ENCODE assay signal across 2 cellular contexts in the genomic region with DNA sequence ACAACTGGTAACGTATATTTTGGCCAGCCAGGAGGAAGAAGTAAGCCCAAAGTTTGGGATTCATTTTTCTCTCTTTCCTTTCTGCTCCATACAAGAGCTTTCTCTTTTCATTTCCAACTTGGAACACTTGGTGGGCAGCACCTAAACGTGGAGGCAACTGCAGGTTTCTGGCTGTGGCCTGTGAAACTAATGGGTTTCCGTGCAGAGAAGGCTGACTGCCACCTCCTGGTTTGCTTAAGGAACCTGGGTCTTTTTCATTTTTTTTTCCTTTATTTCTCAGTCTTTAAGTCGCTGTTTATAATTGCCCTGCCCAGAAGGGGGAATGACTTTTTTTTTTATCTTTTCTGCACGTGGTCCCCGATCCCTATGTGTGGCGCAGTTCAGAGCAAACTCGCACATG.
TF ChIP-seq lines count a peak whose summit lies in the region.

No MANE protein-coding gene starts in this region.

TF ChIP-seq in GM23338, 12 proteins besides CTCF, POLR2A, EP300 and RAD21:
- TF ChIP-seq JUNB (IDR thresholded peaks at IDR 0.05; ENCODE audit: unreplicated experiment): no peak
- TF ChIP-seq, protein P1, sequence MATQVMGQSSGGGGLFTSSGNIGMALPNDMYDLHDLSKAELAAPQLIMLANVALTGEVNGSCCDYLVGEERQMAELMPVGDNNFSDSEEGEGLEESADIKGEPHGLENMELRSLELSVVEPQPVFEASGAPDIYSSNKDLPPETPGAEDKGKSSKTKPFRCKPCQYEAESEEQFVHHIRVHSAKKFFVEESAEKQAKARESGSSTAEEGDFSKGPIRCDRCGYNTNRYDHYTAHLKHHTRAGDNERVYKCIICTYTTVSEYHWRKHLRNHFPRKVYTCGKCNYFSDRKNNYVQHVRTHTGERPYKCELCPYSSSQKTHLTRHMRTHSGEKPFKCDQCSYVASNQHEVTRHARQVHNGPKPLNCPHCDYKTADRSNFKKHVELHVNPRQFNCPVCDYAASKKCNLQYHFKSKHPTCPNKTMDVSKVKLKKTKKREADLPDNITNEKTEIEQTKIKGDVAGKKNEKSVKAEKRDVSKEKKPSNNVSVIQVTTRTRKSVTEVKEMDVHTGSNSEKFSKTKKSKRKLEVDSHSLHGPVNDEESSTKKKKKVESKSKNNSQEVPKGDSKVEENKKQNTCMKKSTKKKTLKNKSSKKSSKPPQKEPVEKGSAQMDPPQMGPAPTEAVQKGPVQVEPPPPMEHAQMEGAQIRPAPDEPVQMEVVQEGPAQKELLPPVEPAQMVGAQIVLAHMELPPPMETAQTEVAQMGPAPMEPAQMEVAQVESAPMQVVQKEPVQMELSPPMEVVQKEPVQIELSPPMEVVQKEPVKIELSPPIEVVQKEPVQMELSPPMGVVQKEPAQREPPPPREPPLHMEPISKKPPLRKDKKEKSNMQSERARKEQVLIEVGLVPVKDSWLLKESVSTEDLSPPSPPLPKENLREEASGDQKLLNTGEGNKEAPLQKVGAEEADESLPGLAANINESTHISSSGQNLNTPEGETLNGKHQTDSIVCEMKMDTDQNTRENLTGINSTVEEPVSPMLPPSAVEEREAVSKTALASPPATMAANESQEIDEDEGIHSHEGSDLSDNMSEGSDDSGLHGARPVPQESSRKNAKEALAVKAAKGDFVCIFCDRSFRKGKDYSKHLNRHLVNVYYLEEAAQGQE (IDR thresholded peaks at IDR 0.05; ENCODE audit: unreplicated experiment): no peak
- TF ChIP-seq, protein P2, sequence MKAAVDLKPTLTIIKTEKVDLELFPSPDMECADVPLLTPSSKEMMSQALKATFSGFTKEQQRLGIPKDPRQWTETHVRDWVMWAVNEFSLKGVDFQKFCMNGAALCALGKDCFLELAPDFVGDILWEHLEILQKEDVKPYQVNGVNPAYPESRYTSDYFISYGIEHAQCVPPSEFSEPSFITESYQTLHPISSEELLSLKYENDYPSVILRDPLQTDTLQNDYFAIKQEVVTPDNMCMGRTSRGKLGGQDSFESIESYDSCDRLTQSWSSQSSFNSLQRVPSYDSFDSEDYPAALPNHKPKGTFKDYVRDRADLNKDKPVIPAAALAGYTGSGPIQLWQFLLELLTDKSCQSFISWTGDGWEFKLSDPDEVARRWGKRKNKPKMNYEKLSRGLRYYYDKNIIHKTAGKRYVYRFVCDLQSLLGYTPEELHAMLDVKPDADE (IDR thresholded peaks at IDR 0.05): no peak
- no peak for TF ChIP-seq STAT1 (IDR thresholded peaks at IDR 0.05; ENCODE audit: unreplicated experiment)
- no peak for TF ChIP-seq EZH2 (IDR thresholded peaks at IDR 0.05; ENCODE audit: low read depth, unreplicated experiment)
- TF ChIP-seq, protein P3, sequence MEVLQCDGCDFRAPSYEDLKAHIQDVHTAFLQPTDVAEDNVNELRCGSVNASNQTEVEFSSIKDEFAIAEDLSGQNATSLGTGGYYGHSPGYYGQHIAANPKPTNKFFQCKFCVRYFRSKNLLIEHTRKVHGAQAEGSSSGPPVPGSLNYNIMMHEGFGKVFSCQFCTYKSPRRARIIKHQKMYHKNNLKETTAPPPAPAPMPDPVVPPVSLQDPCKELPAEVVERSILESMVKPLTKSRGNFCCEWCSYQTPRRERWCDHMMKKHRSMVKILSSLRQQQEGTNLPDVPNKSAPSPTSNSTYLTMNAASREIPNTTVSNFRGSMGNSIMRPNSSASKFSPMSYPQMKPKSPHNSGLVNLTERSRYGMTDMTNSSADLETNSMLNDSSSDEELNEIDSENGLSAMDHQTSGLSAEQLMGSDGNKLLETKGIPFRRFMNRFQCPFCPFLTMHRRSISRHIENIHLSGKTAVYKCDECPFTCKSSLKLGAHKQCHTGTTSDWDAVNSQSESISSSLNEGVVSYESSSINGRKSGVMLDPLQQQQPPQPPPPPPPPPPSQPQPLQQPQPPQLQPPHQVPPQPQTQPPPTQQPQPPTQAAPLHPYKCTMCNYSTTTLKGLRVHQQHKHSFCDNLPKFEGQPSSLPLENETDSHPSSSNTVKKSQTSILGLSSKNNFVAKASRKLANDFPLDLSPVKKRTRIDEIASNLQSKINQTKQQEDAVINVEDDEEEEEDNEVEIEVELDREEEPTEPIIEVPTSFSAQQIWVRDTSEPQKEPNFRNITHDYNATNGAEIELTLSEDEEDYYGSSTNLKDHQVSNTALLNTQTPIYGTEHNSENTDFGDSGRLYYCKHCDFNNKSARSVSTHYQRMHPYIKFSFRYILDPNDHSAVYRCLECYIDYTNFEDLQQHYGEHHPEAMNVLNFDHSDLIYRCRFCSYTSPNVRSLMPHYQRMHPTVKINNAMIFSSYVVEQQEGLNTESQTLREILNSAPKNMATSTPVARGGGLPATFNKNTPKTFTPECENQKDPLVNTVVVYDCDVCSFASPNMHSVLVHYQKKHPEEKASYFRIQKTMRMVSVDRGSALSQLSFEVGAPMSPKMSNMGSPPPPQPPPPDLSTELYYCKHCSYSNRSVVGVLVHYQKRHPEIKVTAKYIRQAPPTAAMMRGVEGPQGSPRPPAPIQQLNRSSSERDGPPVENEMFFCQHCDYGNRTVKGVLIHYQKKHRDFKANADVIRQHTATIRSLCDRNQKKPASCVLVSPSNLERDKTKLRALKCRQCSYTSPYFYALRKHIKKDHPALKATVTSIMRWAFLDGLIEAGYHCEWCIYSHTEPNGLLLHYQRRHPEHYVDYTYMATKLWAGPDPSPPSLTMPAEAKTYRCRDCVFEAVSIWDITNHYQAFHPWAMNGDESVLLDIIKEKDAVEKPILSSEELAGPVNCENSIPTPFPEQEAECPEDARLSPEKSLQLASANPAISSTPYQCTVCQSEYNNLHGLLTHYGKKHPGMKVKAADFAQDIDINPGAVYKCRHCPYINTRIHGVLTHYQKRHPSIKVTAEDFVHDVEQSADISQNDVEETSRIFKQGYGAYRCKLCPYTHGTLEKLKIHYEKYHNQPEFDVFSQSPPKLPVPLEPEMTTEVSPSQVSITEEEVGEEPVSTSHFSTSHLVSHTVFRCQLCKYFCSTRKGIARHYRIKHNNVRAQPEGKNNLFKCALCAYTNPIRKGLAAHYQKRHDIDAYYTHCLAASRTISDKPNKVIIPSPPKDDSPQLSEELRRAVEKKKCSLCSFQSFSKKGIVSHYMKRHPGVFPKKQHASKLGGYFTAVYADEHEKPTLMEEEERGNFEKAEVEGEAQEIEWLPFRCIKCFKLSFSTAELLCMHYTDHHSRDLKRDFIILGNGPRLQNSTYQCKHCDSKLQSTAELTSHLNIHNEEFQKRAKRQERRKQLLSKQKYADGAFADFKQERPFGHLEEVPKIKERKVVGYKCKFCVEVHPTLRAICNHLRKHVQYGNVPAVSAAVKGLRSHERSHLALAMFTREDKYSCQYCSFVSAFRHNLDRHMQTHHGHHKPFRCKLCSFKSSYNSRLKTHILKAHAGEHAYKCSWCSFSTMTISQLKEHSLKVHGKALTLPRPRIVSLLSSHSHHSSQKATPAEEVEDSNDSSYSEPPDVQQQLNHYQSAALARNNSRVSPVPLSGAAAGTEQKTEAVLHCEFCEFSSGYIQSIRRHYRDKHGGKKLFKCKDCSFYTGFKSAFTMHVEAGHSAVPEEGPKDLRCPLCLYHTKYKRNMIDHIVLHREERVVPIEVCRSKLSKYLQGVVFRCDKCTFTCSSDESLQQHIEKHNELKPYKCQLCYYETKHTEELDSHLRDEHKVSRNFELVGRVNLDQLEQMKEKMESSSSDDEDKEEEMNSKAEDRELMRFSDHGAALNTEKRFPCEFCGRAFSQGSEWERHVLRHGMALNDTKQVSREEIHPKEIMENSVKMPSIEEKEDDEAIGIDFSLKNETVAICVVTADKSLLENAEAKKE (CRISPR knock-in tag; IDR thresholded peaks at IDR 0.05): no peak
- TF ChIP-seq POLR2AphosphoS5 (IDR thresholded peaks at IDR 0.05; ENCODE audit: low read depth): no peak

TF ChIP-seq in H1, 55 proteins besides CTCF, POLR2A, EP300 and RAD21:
- TF ChIP-seq BCL11A (IDR thresholded peaks at IDR 0.05; ENCODE audit: low read depth in 2 of 2, low read length in 2 of 2) (no peak), SAP30 (IDR thresholded peaks at IDR 0.05; ENCODE audit: insufficient read depth, insufficient replicate concordance, low read length) (no peak), KDM4A (IDR thresholded peaks at IDR 0.05; ENCODE audit: low read depth, low read length, severe bottlenecking) (no peak), PHF8 (conservative IDR thresholded peaks at IDR 0.05; ENCODE audit: low read depth, low read length) (no peak), JUN (IDR thresholded peaks at IDR 0.05; ENCODE audit: low read depth, low read length) (no peak), SP2 (IDR thresholded peaks at IDR 0.05; ENCODE audit: low read length) (no peak), SP1 (IDR thresholded peaks at IDR 0.05; ENCODE audit: low read depth, low read length) (no peak), SRF (IDR thresholded peaks at IDR 0.05; ENCODE audit: low read depth, low read length) (no peak), SP4 (IDR thresholded peaks at IDR 0.05; ENCODE audit: low read length) (no peak)
- TF ChIP-seq, protein P4, sequence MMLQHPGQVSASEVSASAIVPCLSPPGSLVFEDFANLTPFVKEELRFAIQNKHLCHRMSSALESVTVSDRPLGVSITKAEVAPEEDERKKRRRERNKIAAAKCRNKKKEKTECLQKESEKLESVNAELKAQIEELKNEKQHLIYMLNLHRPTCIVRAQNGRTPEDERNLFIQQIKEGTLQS (IDR thresholded peaks at IDR 0.05; ENCODE audit: insufficient read depth, low read depth, low read length): no peak
- TF ChIP-seq, protein P5, sequence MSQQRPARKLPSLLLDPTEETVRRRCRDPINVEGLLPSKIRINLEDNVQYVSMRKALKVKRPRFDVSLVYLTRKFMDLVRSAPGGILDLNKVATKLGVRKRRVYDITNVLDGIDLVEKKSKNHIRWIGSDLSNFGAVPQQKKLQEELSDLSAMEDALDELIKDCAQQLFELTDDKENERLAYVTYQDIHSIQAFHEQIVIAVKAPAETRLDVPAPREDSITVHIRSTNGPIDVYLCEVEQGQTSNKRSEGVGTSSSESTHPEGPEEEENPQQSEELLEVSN (IDR thresholded peaks at IDR 0.05): no peak
